Comparison of ENCODE assay signal across 11 cellular contexts in the genomic region with DNA sequence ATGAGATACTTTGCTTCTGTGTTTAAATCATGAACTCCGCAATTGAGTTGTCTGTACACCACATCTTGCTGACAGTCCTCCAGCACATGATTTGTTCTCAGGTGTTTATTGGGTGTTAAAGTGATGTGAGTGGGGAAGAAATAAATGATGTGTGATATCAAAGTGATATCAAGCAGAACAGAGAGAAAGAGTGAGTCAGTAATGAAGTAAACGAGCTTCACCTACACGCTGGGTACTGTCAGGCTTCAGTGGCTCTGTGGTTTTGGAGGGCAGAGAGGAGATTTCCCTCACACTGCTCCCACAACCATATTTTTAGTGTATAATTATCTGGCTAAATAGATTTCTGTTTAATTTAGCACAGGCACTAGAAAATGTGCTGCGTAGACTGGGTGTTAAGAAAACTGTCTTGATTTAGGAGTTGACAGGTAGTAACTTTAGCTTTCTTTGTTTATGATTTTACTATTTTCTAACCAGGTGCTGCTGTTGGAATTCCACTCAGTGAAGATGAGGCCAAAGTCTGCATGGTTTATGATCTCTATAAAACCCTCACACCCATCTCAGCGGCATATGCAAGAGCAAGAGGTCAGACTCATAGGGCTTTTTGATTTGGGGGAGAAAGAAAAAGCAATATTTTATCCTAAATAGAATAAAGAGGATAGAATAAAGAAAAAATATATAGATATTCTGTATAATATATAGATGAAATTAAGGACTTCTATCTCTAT. TPM values are rescaled to one million over a fixed set of nuclear protein-coding genes. Genes with fewer than 3 reads are reported as not detected.
DNase-seq lines count a peak whose midpoint lies in the region; ATAC-seq lines count a peak whose summit lies in the region.
"Had no signal": no experiment of that assay in that cellular context is flagged by ENCODE, and none has a peak within 500 bp of the region (broad histone marks: within the 10 kb centered on the region; RNA-seq: fewer than 3 reads in every experiment).

No MANE protein-coding gene starts in this region.

- ATAC-seq in activated T-cell treated with anti-CD3 and anti-CD28 coated beads, Interleukin-2, amount 50 U/mL, for 72 hours (replicated peaks in 1 of 2) = no peak
- peak; percentile 69 for ATAC-seq in HG02870 (IDR thresholded peaks at IDR 0.05; ENCODE audit: unreplicated experiment)
- ATAC-seq in stimulated activated memory B cell treated with anti-CD40 and anti-IgM and Interleukin-4, amounts not matched to agents 10 μg/mL and 1 μg/mL and 100 μg/mL, for 72 hours = peak; percentile 77

- no peak for DNase-seq in activated T-cell treated with anti-CD3 and anti-CD28 coated beads, Interleukin-2, amount 50 U/mL, for 72 hours
- no peak for DNase-seq in activated T-cell treated with anti-CD3 and anti-CD28 coated beads, Interleukin-2, amount 50 U/mL, for 1 hour
- peak; percentile 36 for DNase-seq in NCI-H526 treated with DMSO at 0.1 percent for 48 hours (lab: John Stamatoyannopoulos, UW)
- DNase-seq in stimulated activated CD4-positive, alpha-beta T cell treated with anti-CD3 and anti-CD28 coated beads, Interleukin-1b, Interleukin-23, amount 100 ng/mL, for 48 hours = no peak
- no peak for DNase-seq in DMS153 (lab: John Stamatoyannopoulos, UW)
- DNase-seq in stimulated activated CD4-positive, alpha-beta T cell treated with anti-CD3 and anti-CD28 coated beads, Interleukin-2, amount 100 ng/mL, for 48 hours = no peak
- DNase-seq: head of caudate nucleus, SIG-M5 had no signal

- no peaks in the 10 kb centered on the region for H3K9me3 Mint-ChIP-seq in activated T-cell treated with anti-CD3 and anti-CD28 coated beads, Interleukin-2, amount 50 U/mL, for 72 hours
- no peaks in the 10 kb centered on the region for H3K9me3 Mint-ChIP-seq in stimulated activated memory B cell treated with anti-CD40 and anti-IgM and Interleukin-4, amounts not matched to agents 10 μg/mL and 1 μg/mL and 100 μg/mL, for 72 hours
- H3K9me3 Mint-ChIP-seq: central memory CD8-positive, alpha-beta T cell had no signal

- peaks cover 14% of the 10 kb centered on the region for H3K4me1 Mint-ChIP-seq in activated T-cell treated with anti-CD3 and anti-CD28 coated beads, Interleukin-2, amount 50 U/mL, for 72 hours (ENCODE audit: low read depth)
- H3K4me1 Mint-ChIP-seq in stimulated activated memory B cell treated with anti-CD40 and anti-IgM and Interleukin-4, amounts not matched to agents 10 μg/mL and 1 μg/mL and 100 μg/mL, for 72 hours = peaks cover 46% of the 10 kb centered on the region

- H3K36me3 Mint-ChIP-seq in activated T-cell treated with anti-CD3 and anti-CD28 coated beads, Interleukin-2, amount 50 U/mL, for 72 hours (ENCODE audit: insufficient read depth in 2 of 2) = peaks cover 10 to 46% of the 10 kb centered on the region in 2 donors
- peaks cover 71% of the 10 kb centered on the region for H3K36me3 Mint-ChIP-seq in stimulated activated memory B cell treated with anti-CD40 and anti-IgM and Interleukin-4, amounts not matched to agents 10 μg/mL and 1 μg/mL and 100 μg/mL, for 72 hours

- H3K27me3 Mint-ChIP-seq in activated T-cell treated with anti-CD3 and anti-CD28 coated beads, Interleukin-2, amount 50 U/mL, for 72 hours (ENCODE audit: low read depth) = no peaks in the 10 kb centered on the region
- H3K27me3 Mint-ChIP-seq in stimulated activated memory B cell treated with anti-CD40 and anti-IgM and Interleukin-4, amounts not matched to agents 10 μg/mL and 1 μg/mL and 100 μg/mL, for 72 hours = no peaks in the 10 kb centered on the region
- H3K27me3 Mint-ChIP-seq: central memory CD8-positive, alpha-beta T cell had no signal

- peak overlapping the region; percentile 58 for H3K27ac Mint-ChIP-seq in activated T-cell treated with anti-CD3 and anti-CD28 coated beads, Interleukin-2, amount 50 U/mL, for 72 hours
- peak overlapping the region; percentile 57 for H3K27ac Mint-ChIP-seq in stimulated activated memory B cell treated with anti-CD40 and anti-IgM and Interleukin-4, amounts not matched to agents 10 μg/mL and 1 μg/mL and 100 μg/mL, for 72 hours

- no peak overlapping the region for H3K4me3 Mint-ChIP-seq in activated T-cell treated with anti-CD3 and anti-CD28 coated beads, Interleukin-2, amount 50 U/mL, for 72 hours
- H3K4me3 Mint-ChIP-seq in stimulated activated memory B cell treated with anti-CD40 and anti-IgM and Interleukin-4, amounts not matched to agents 10 μg/mL and 1 μg/mL and 100 μg/mL, for 72 hours = no peak overlapping the region
- H3K4me3 Mint-ChIP-seq: central memory CD8-positive, alpha-beta T cell had no signal

RNA-seq across cellular contexts. Expression of gene ATIC, which starts 21.2 kb away (rescaled TPM):
- total RNA-seq in activated T-cell treated with anti-CD3 and anti-CD28 coated beads, Interleukin-2, amount 50 U/mL, for 72 hours = 100 to 1,000 TPM; 189 to 237 TPM

Comparison
In these comparisons a context has a peak if more than half of its experiments do, and no peak if none do; other contexts are left out.
1. ATAC-seq: peak in HG02870 (single experiment) and stimulated activated memory B cell treated with anti-CD40 and anti-IgM and Interleukin-4, amounts not matched to agents 10 μg/mL and 1 μg/mL and 100 μg/mL, for 72 hours (single experiment); none in activated T-cell treated with anti-CD3 and anti-CD28 coated beads, Interleukin-2, amount 50 U/mL, for 72 hours (0 of 2).